In genomic region chr7:13024323-13024722, GRCh38 we compare ENCODE assay signal across 1 cellular context.
TF ChIP-seq lines count a peak whose summit lies in the region.

No MANE protein-coding gene starts in this region.

TF ChIP-seq in GM23338, 12 proteins besides CTCF, POLR2A, EP300 and RAD21 (continued from another document):
- TF ChIP-seq ZNF462 (CRISPR knock-in tag; IDR thresholded peaks at IDR 0.05) = no peak
- TF ChIP-seq POLR2AphosphoS5 (IDR thresholded peaks at IDR 0.05; ENCODE audit: low read depth) = no peak
- no peak for TF ChIP-seq NANOG (IDR thresholded peaks at IDR 0.05; ENCODE audit: borderline replicate concordance)
- no peak for TF ChIP-seq EZH2phosphoT487 (IDR thresholded peaks at IDR 0.05; ENCODE audit: unreplicated experiment)
- TF ChIP-seq ZNF114 (CRISPR knock-in tag; IDR thresholded peaks at IDR 0.05) = no peak
- TF ChIP-seq ZNF331 (CRISPR knock-in tag; IDR thresholded peaks at IDR 0.05; ENCODE audit: low read depth) = no peak
- TF ChIP-seq CREB1 (CRISPR knock-in tag; IDR thresholded peaks at IDR 0.05; ENCODE audit: low read depth) = no peak
- TF ChIP-seq JUNB (IDR thresholded peaks at IDR 0.05; ENCODE audit: unreplicated experiment) = no peak
- TF ChIP-seq REST (IDR thresholded peaks at IDR 0.05; ENCODE audit: unreplicated experiment) = no peak
- TF ChIP-seq EZH2 (IDR thresholded peaks at IDR 0.05; ENCODE audit: low read depth, unreplicated experiment) = no peak
